ENCODE assay signal across 1 cellular context in the genomic region with DNA sequence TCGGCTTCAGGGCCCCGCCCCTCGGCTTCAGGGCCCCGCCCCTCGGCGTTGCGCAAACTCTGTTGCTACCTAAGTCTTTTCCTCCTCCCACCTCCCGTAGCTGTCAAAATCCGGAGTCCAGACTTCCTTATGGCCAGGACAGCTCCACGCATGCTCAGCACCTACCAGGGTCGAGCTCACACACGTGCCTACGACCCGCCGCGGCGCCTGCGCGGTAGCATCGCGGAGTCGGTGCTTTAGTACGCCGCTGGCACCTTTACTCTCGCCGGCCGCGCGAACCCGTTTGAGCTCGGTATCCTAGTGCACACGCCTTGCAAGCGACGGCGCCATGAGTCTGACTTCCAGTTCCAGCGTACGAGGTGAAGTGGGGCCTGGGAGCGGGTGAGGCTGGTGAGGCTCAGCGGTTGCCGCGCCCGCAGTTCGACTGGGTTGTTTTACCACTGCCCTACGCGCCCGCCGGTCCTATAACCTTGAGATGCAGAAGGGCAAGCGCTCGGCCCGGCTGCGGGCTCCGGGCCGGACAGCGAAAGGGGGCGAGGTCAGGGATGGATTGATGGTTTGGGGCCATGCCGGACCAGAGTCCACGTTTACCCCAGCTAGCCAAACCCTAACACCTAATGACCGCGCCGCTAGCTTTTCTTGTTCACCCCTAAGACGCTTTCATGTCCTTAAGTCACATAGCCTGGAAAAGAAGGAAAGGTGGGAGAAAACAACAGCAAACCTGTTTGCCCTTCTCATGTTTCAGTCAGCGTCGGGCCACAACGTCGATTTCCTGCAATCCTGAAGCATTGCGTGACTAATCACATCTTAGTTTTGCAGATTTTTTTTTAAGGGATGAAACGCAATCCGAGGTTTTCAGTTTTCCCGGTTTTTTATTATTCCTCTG.
A peak's percentile ranks its signal among the peaks of the same experiment; 100 is the strongest.
TF ChIP-seq lines count a peak whose summit lies in the region.

A gene (plus strand): TSS at position 217 of the 886 bp plus-strand sequence. CDS start 112 bp downstream, at position 329.

TF ChIP-seq in H1, 55 proteins besides CTCF, POLR2A, EP300 and RAD21 (continues in another document):
- TF ChIP-seq CREB1 (IDR thresholded peaks at IDR 0.05) (0 out of 2 replicates have a peak, but pooled peaks have one; percentile 42), TEAD4 (IDR thresholded peaks at IDR 0.05; ENCODE audit: low read depth, low read length) (no peak), SIRT6 (IDR thresholded peaks at IDR 0.05; ENCODE audit: low read length) (no peak), CBX8 (IDR thresholded peaks at IDR 0.05; ENCODE audit: borderline replicate concordance, low read depth, low read length) (no peak), MAFK (IDR thresholded peaks at IDR 0.05; ENCODE audit: low read depth, low read length) (no peak), POLR2AphosphoS5 (IDR thresholded peaks at IDR 0.05; ENCODE audit: low read depth, low read length) (peak; percentile 86), KDM4A (IDR thresholded peaks at IDR 0.05; ENCODE audit: low read depth, low read length, severe bottlenecking) (peak; percentile 89), EGR1 (IDR thresholded peaks at IDR 0.05; ENCODE audit: borderline replicate concordance, low read depth, low read length) (0 out of 2 replicates have a peak, but pooled peaks have one; percentile 34), RXRA (IDR thresholded peaks at IDR 0.05; ENCODE audit: insufficient read depth, low read depth, low read length) (no peak), CHD1 (IDR thresholded peaks at IDR 0.05; ENCODE audit: low read depth, low read length) (no peak), CBX5 (IDR thresholded peaks at IDR 0.05; ENCODE audit: low read depth, low read length) (no peak), SAP30 (IDR thresholded peaks at IDR 0.05; ENCODE audit: insufficient read depth, insufficient replicate concordance, low read length) (no peak), CEBPB (IDR thresholded peaks at IDR 0.05; ENCODE audit: low read depth, low read length) (peak; percentile 98), HDAC2 (IDR thresholded peaks at IDR 0.05; ENCODE audit: borderline replicate concordance in 1 of 2, low read depth in 2 of 2, low read length in 2 of 2) (peak in 1 of 2 experiments; percentile 66; a peak in 1 of 4 replicates), NRF1 (IDR thresholded peaks at IDR 0.05; ENCODE audit: low read depth, low read length) (peak; percentile 92), SP4 (IDR thresholded peaks at IDR 0.05; ENCODE audit: low read length) (peak; percentile 87; the same call in 1 of the 2 replicates), JUN (IDR thresholded peaks at IDR 0.05; ENCODE audit: low read depth, low read length) (no peak), GABPA (IDR thresholded peaks at IDR 0.05; ENCODE audit: borderline replicate concordance, insufficient read depth, low read length) (no peak), YY1 (IDR thresholded peaks at IDR 0.05; ENCODE audit: low read depth, low read length) (no peak), PHF8 (conservative IDR thresholded peaks at IDR 0.05; ENCODE audit: low read depth, low read length) (peak; percentile 62), BRCA1 (IDR thresholded peaks at IDR 0.05; ENCODE audit: low read depth, low read length) (peak; percentile 56; the same call in 1 of the 2 replicates), HDAC6 (IDR thresholded peaks at IDR 0.05; ENCODE audit: low read depth, low read length) (no peak), POU5F1 (IDR thresholded peaks at IDR 0.05; ENCODE audit: low read depth, low read length) (no peak), ASH2L (IDR thresholded peaks at IDR 0.05; ENCODE audit: low read length) (peak; percentile 87), TAF7 (optimal IDR thresholded peaks at IDR 0.05; ENCODE audit: borderline replicate concordance, low read depth, low read length) (peak; percentile 30), BACH1 (IDR thresholded peaks at IDR 0.05; ENCODE audit: low read length) (no peak), TAF1 (IDR thresholded peaks at IDR 0.05; ENCODE audit: low read depth, low read length) (peak; percentile 77), EZH2 (IDR thresholded peaks at IDR 0.05; ENCODE audit: low read depth, low read length, severe bottlenecking) (no peak), GTF2F1 (IDR thresholded peaks at IDR 0.05; ENCODE audit: borderline replicate concordance, low read depth, low read length) (0 out of 2 replicates have a peak, but pooled peaks have one; percentile 44), TCF12 (IDR thresholded peaks at IDR 0.05; ENCODE audit: low read depth, low read length) (no peak), KDM5A (IDR thresholded peaks at IDR 0.05; ENCODE audit: low read length) (no peak), SIN3A (conservative IDR thresholded peaks at IDR 0.05 in 1 of 2, IDR thresholded peaks at IDR 0.05 in 1 of 2; ENCODE audit: low read depth in 1 of 2, low read length in 2 of 2) (peak; percentile 72 to 93; a peak in 3 of 4 replicates), BCL11A (IDR thresholded peaks at IDR 0.05; ENCODE audit: low read depth in 2 of 2, low read length in 2 of 2) (no peak), CTBP2 (IDR thresholded peaks at IDR 0.05; ENCODE audit: borderline replicate concordance, insufficient read depth, insufficient read length, low read length) (peak; percentile 30), SUZ12 (IDR thresholded peaks at IDR 0.05; ENCODE audit: low read length) (no peak), SIX5 (IDR thresholded peaks at IDR 0.05; ENCODE audit: low read depth, low read length) (no peak), SP1 (IDR thresholded peaks at IDR 0.05; ENCODE audit: low read depth, low read length) (no peak; the same call in none of the 2 replicates), KDM1A (IDR thresholded peaks at IDR 0.05; ENCODE audit: borderline replicate concordance, low read length) (no peak), RBBP5 (IDR thresholded peaks at IDR 0.05; ENCODE audit: borderline replicate concordance, low read depth, low read length) (peak; percentile 87; the same call in 1 of the 2 replicates), NANOG (IDR thresholded peaks at IDR 0.05; ENCODE audit: insufficient read depth, low read depth, low read length, poor library complexity, severe bottlenecking) (no peak), RFX5 (IDR thresholded peaks at IDR 0.05; ENCODE audit: borderline replicate concordance, low read depth, low read length) (peak; percentile 40; the same call in 1 of the 2 replicates), RNF2 (IDR thresholded peaks at IDR 0.05; ENCODE audit: borderline replicate concordance, low read depth, low read length, missing control alignments, poor library complexity, severe bottlenecking) (no peak), CHD2 (IDR thresholded peaks at IDR 0.05; ENCODE audit: low read length) (peak; percentile 82), JUND (IDR thresholded peaks at IDR 0.05; ENCODE audit: low read length) (no peak), SP2 (IDR thresholded peaks at IDR 0.05; ENCODE audit: low read length) (no peak), ZNF274 (IDR thresholded peaks at IDR 0.05; ENCODE audit: borderline replicate concordance, extremely low read depth, low read length) (no peak), FOSL1 (IDR thresholded peaks at IDR 0.05; ENCODE audit: insufficient read depth, low read depth, low read length) (no peak), TBP (IDR thresholded peaks at IDR 0.05; ENCODE audit: low read depth, low read length) (peak; percentile 65), SRF (IDR thresholded peaks at IDR 0.05; ENCODE audit: low read depth, low read length) (no peak)
- TF ChIP-seq, protein P1, sequence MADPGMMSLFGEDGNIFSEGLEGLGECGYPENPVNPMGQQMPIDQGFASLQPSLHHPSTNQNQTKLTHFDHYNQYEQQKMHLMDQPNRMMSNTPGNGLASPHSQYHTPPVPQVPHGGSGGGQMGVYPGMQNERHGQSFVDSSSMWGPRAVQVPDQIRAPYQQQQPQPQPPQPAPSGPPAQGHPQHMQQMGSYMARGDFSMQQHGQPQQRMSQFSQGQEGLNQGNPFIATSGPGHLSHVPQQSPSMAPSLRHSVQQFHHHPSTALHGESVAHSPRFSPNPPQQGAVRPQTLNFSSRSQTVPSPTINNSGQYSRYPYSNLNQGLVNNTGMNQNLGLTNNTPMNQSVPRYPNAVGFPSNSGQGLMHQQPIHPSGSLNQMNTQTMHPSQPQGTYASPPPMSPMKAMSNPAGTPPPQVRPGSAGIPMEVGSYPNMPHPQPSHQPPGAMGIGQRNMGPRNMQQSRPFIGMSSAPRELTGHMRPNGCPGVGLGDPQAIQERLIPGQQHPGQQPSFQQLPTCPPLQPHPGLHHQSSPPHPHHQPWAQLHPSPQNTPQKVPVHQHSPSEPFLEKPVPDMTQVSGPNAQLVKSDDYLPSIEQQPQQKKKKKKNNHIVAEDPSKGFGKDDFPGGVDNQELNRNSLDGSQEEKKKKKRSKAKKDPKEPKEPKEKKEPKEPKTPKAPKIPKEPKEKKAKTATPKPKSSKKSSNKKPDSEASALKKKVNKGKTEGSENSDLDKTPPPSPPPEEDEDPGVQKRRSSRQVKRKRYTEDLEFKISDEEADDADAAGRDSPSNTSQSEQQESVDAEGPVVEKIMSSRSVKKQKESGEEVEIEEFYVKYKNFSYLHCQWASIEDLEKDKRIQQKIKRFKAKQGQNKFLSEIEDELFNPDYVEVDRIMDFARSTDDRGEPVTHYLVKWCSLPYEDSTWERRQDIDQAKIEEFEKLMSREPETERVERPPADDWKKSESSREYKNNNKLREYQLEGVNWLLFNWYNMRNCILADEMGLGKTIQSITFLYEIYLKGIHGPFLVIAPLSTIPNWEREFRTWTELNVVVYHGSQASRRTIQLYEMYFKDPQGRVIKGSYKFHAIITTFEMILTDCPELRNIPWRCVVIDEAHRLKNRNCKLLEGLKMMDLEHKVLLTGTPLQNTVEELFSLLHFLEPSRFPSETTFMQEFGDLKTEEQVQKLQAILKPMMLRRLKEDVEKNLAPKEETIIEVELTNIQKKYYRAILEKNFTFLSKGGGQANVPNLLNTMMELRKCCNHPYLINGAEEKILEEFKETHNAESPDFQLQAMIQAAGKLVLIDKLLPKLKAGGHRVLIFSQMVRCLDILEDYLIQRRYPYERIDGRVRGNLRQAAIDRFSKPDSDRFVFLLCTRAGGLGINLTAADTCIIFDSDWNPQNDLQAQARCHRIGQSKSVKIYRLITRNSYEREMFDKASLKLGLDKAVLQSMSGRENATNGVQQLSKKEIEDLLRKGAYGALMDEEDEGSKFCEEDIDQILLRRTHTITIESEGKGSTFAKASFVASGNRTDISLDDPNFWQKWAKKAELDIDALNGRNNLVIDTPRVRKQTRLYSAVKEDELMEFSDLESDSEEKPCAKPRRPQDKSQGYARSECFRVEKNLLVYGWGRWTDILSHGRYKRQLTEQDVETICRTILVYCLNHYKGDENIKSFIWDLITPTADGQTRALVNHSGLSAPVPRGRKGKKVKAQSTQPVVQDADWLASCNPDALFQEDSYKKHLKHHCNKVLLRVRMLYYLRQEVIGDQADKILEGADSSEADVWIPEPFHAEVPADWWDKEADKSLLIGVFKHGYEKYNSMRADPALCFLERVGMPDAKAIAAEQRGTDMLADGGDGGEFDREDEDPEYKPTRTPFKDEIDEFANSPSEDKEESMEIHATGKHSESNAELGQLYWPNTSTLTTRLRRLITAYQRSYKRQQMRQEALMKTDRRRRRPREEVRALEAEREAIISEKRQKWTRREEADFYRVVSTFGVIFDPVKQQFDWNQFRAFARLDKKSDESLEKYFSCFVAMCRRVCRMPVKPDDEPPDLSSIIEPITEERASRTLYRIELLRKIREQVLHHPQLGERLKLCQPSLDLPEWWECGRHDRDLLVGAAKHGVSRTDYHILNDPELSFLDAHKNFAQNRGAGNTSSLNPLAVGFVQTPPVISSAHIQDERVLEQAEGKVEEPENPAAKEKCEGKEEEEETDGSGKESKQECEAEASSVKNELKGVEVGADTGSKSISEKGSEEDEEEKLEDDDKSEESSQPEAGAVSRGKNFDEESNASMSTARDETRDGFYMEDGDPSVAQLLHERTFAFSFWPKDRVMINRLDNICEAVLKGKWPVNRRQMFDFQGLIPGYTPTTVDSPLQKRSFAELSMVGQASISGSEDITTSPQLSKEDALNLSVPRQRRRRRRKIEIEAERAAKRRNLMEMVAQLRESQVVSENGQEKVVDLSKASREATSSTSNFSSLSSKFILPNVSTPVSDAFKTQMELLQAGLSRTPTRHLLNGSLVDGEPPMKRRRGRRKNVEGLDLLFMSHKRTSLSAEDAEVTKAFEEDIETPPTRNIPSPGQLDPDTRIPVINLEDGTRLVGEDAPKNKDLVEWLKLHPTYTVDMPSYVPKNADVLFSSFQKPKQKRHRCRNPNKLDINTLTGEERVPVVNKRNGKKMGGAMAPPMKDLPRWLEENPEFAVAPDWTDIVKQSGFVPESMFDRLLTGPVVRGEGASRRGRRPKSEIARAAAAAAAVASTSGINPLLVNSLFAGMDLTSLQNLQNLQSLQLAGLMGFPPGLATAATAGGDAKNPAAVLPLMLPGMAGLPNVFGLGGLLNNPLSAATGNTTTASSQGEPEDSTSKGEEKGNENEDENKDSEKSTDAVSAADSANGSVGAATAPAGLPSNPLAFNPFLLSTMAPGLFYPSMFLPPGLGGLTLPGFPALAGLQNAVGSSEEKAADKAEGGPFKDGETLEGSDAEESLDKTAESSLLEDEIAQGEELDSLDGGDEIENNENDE (IDR thresholded peaks at IDR 0.05; ENCODE audit: insufficient replicate concordance, low read length), result no peak
- TF ChIP-seq, protein P2, sequence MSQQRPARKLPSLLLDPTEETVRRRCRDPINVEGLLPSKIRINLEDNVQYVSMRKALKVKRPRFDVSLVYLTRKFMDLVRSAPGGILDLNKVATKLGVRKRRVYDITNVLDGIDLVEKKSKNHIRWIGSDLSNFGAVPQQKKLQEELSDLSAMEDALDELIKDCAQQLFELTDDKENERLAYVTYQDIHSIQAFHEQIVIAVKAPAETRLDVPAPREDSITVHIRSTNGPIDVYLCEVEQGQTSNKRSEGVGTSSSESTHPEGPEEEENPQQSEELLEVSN (IDR thresholded peaks at IDR 0.05), result peak; percentile 96
- TF ChIP-seq, protein P3, sequence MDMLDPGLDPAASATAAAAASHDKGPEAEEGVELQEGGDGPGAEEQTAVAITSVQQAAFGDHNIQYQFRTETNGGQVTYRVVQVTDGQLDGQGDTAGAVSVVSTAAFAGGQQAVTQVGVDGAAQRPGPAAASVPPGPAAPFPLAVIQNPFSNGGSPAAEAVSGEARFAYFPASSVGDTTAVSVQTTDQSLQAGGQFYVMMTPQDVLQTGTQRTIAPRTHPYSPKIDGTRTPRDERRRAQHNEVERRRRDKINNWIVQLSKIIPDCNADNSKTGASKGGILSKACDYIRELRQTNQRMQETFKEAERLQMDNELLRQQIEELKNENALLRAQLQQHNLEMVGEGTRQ (IDR thresholded peaks at IDR 0.05; ENCODE audit: low read length), result peak; percentile 74
- TF ChIP-seq, protein P4, sequence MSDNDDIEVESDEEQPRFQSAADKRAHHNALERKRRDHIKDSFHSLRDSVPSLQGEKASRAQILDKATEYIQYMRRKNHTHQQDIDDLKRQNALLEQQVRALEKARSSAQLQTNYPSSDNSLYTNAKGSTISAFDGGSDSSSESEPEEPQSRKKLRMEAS (IDR thresholded peaks at IDR 0.05), result peak; percentile 98
- TF ChIP-seq, protein P5, sequence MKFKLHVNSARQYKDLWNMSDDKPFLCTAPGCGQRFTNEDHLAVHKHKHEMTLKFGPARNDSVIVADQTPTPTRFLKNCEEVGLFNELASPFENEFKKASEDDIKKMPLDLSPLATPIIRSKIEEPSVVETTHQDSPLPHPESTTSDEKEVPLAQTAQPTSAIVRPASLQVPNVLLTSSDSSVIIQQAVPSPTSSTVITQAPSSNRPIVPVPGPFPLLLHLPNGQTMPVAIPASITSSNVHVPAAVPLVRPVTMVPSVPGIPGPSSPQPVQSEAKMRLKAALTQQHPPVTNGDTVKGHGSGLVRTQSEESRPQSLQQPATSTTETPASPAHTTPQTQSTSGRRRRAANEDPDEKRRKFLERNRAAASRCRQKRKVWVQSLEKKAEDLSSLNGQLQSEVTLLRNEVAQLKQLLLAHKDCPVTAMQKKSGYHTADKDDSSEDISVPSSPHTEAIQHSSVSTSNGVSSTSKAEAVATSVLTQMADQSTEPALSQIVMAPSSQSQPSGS (IDR thresholded peaks at IDR 0.05; ENCODE audit: low read length), result no peak
